9 cellular contexts compared by ENCODE assay signal in the genomic region with DNA sequence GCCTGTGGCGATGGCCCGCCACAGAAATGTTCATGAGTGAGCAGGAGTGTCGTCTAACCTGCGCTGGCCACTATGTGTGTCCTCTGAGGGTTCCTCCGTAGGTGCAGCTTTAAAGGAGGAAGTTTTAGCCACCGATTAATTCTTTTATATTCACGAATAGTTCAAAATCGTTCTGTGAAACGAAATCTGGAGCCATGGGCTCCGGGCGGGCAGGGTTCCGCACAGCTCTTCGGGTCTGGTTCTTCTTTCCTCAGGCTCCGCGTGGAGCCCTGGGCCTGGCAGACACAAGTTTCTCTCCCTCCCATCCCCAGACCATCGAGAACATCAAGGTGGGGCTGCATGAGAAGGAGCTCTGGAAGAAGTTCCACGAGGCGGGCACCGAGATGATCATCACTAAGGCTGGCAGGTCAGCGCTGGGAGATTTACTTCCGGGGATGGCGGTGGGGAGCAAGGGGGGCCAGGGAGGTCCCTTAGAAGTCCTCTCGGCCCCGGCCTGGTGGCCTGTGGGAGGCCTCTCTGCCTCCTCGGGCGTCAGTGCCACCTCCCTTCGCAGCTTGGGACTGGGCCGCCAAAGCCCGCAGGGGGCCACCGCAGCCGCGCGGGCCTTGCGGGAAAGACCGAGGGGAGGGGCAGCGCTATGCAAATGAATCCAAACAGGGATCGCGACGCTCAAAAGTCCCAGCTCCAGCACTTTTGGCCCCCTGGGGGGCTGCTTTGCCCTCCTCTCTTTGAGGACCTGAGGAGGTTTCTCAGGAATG. TPM values are rescaled to one million over a fixed set of nuclear protein-coding genes. Genes with fewer than 3 reads are reported as not detected.
A peak's percentile ranks its signal among the peaks of the same experiment; 100 is the strongest.
DNase-seq lines count a peak whose midpoint lies in the region; ATAC-seq and TF ChIP-seq lines count a peak whose summit lies in the region.
"Had no signal": no experiment of that assay in that cellular context is flagged by ENCODE, and none has a peak within 500 bp of the region (broad histone marks: within the 10 kb centered on the region; RNA-seq: fewer than 3 reads in every experiment).

No MANE protein-coding gene starts in this region.

- H3K27me3 ChIP-seq in CD8-positive, alpha-beta T cell (ENCODE audit: insufficient read depth, low read length) = peaks cover 40% of the 10 kb centered on the region
- peaks cover 7 to 23% of the 10 kb centered on the region in 2 donors for H3K27me3 ChIP-seq in naive thymus-derived CD4-positive, alpha-beta T cell (ENCODE audit: control insufficient read depth in 2 of 2, insufficient read depth in 2 of 2, low read length in 2 of 2)

- peak overlapping the region; percentile 52 for H3K4me3 Mint-ChIP-seq in CD8-positive, alpha-beta T cell
- H3K4me3 Mint-ChIP-seq in effector memory CD8-positive, alpha-beta T cell = peak overlapping the region; percentile 57 to 71
- peak overlapping the region; percentile 44 to 78 (median 74) for H3K4me3 Mint-ChIP-seq in naive thymus-derived CD4-positive, alpha-beta T cell

- peaks cover 70% of the 10 kb centered on the region for H3K27me3 Mint-ChIP-seq in CD8-positive, alpha-beta T cell (ENCODE audit: low read depth)
- peaks cover 92 to 96% of the 10 kb centered on the region in 2 donors for H3K27me3 Mint-ChIP-seq in effector memory CD8-positive, alpha-beta T cell
- H3K27me3 Mint-ChIP-seq in naive thymus-derived CD4-positive, alpha-beta T cell = peaks cover 81 to 90% (median 88%) of the 10 kb centered on the region in 5 donors

- no peaks in the 10 kb centered on the region for H3K36me3 Mint-ChIP-seq in CD8-positive, alpha-beta T cell
- no peaks in the 10 kb centered on the region for H3K36me3 Mint-ChIP-seq in effector memory CD8-positive, alpha-beta T cell (ENCODE audit: insufficient read depth)
- H3K36me3 Mint-ChIP-seq in naive thymus-derived CD4-positive, alpha-beta T cell = peaks cover 0 to 1% (median 0%) of the 10 kb centered on the region in 5 donors

- H3K9me3 ChIP-seq in CD8-positive, alpha-beta T cell (ENCODE audit: low read length) = no peaks in the 10 kb centered on the region
- H3K9me3 ChIP-seq in naive thymus-derived CD4-positive, alpha-beta T cell (ENCODE audit: control insufficient read depth in 2 of 3, low read length in 3 of 3) = no peaks in the 10 kb centered on the region

- peaks cover 39% of the 10 kb centered on the region for H3K4me1 ChIP-seq in CD8-positive, alpha-beta T cell (ENCODE audit: insufficient read depth, low read length)
- H3K4me1 ChIP-seq in naive thymus-derived CD4-positive, alpha-beta T cell (ENCODE audit: control insufficient read depth in 2 of 2, insufficient read depth in 2 of 2, low read length in 2 of 2) = peaks cover 0 to 6% of the 10 kb centered on the region in 2 donors

- TF ChIP-seq CTCF in CD8-positive, alpha-beta T cell (IDR thresholded peaks at IDR 0.05) = no peak

- H3K27ac Mint-ChIP-seq in CD8-positive, alpha-beta T cell = no peak overlapping the region
- no peak overlapping the region for H3K27ac Mint-ChIP-seq in effector memory CD8-positive, alpha-beta T cell
- peak overlapping the region in 1 of 9 donors; percentile 33 for H3K27ac Mint-ChIP-seq in naive thymus-derived CD4-positive, alpha-beta T cell

- POLR2A ChIA-PET in CD8-positive, alpha-beta T cell (lab: Charles Lee) = no interaction called here
- POLR2A ChIA-PET in naive thymus-derived CD4-positive, alpha-beta T cell (lab: Charles Lee) = no interaction called here

- no peak overlapping the region for H3K4me3 ChIP-seq in CD8-positive, alpha-beta T cell (ENCODE audit: low read depth, low read length)
- H3K4me3 ChIP-seq in naive thymus-derived CD4-positive, alpha-beta T cell (ENCODE audit: low read length) = no peak overlapping the region

- H3K36me3 ChIP-seq in CD8-positive, alpha-beta T cell (ENCODE audit: insufficient read depth, low read length) = no peaks in the 10 kb centered on the region
- no peaks in the 10 kb centered on the region for H3K36me3 ChIP-seq in naive thymus-derived CD4-positive, alpha-beta T cell (ENCODE audit: control insufficient read depth in 2 of 3, insufficient read depth in 3 of 3, low read length in 3 of 3)

- DNase-seq in CD8-positive, alpha-beta T cell = peak in 1 of 7 experiments; percentile 40
- DNase-seq in NCI-H69 (lab: John Stamatoyannopoulos, UW) (peak; percentile 50), SKM-1 (lab: John Stamatoyannopoulos, UW; ENCODE audit: unreplicated experiment) (no peak), GF-D8 (lab: John Stamatoyannopoulos, UW) (no peak), hypothalamus (lab: John Stamatoyannopoulos, UW) (no peak)
- DNase-seq in effector memory CD8-positive, alpha-beta T cell = no peak
- peak in 1 of 9 donors; percentile 19 for DNase-seq in naive thymus-derived CD4-positive, alpha-beta T cell

- H3K4me1 Mint-ChIP-seq in CD8-positive, alpha-beta T cell (ENCODE audit: low read depth) = peaks cover 48% of the 10 kb centered on the region
- H3K4me1 Mint-ChIP-seq in effector memory CD8-positive, alpha-beta T cell (ENCODE audit: low read depth in 2 of 2) = peaks cover 13 to 22% of the 10 kb centered on the region in 2 donors
- H3K4me1 Mint-ChIP-seq in naive thymus-derived CD4-positive, alpha-beta T cell = peaks cover 18 to 64% (median 55%) of the 10 kb centered on the region in 7 donors

- no peak overlapping the region for H3K27ac ChIP-seq in CD8-positive, alpha-beta T cell (ENCODE audit: low read depth, low read length)
- H3K27ac ChIP-seq in naive thymus-derived CD4-positive, alpha-beta T cell (ENCODE audit: low read depth, low read length) = no peak overlapping the region

- no peak for ATAC-seq in CD8-positive, alpha-beta T cell
- no peak for ATAC-seq in effector memory CD8-positive, alpha-beta T cell (replicated peaks)
- no peak for ATAC-seq in naive thymus-derived CD4-positive, alpha-beta T cell
- ATAC-seq in GM19035 (IDR thresholded peaks at IDR 0.05; ENCODE audit: unreplicated experiment) = no peak

- intact Hi-C loops in CD8-positive, alpha-beta T cell (cut with DNase I, micrococcal nuclease) = no loop called here
- intact Hi-C loops in naive thymus-derived CD4-positive, alpha-beta T cell (cut with micrococcal nuclease) = no loop called here

- no peaks in the 10 kb centered on the region for H3K9me3 Mint-ChIP-seq in CD8-positive, alpha-beta T cell
- no peaks in the 10 kb centered on the region for H3K9me3 Mint-ChIP-seq in effector memory CD8-positive, alpha-beta T cell
- no peaks in the 10 kb centered on the region for H3K9me3 Mint-ChIP-seq in naive thymus-derived CD4-positive, alpha-beta T cell

- CTCF ChIA-PET in CD8-positive, alpha-beta T cell (lab: Charles Lee) = no interaction called here
- CTCF ChIA-PET in naive thymus-derived CD4-positive, alpha-beta T cell (lab: Charles Lee) = no interaction called here

RNA-seq across cellular contexts. Expression of a gene that starts 5.2 kb away (rescaled TPM):
- total RNA-seq in CD8-positive, alpha-beta T cell = not detected
- total RNA-seq in naive thymus-derived CD4-positive, alpha-beta T cell = not detected
- not detected for polyA plus RNA-seq in naive thymus-derived CD4-positive, alpha-beta T cell
- total RNA-seq: RPMI7951 had no signal

RNA-seq across cellular contexts. Expression of a gene that starts 57.8 kb away (rescaled TPM):
- total RNA-seq in CD8-positive, alpha-beta T cell = not detected
- total RNA-seq in naive thymus-derived CD4-positive, alpha-beta T cell = not detected
- polyA plus RNA-seq in naive thymus-derived CD4-positive, alpha-beta T cell = not detected
